In the genomic region with DNA sequence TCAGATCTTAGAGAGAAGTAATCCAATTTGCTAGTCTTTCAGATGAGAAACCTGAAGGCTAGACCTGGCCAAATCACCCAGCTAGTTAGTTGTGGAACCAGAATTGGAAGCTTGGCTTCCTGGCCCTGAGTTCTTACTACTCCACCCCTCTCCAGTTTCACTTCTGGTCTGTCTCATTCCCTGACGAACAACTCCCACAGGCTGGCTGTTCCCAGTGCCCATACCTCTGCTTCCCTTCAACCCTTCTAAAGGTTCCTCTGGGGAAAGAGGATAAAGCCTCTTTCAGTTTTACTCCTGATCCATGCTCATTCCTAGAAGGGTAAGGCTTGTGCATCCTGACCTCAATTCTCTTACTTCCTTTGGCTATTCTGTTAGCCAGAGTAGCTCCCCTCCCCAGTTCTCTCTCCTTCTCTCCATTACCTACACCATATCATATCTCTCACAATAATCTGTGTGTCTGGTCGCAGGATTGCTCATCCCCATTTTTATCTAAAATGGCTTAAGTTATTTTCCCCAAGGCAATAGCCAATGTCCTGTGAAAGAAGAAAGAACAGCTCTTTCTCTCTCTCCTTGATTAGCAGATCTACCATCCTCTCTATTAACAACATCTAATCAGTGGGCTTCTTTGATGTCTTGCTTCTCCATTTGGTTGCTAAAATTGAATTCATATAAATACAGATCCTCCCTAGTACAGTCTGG, we compare ENCODE assay signal across 18 cellular contexts.
DNase-seq lines count a peak whose midpoint lies in the region; ATAC-seq and TF ChIP-seq lines count a peak whose summit lies in the region.
"Had no signal": no experiment of that assay in that cellular context is flagged by ENCODE, and none has a peak within 500 bp of the region (broad histone marks: within the 10 kb centered on the region; RNA-seq: fewer than 3 reads in every experiment).

No MANE protein-coding gene starts in this region.

- WGBS in trophoblast cell (ENCODE audit: extremely low coverage, insufficient coverage, insufficient read length): no CpG with 5 or more reads among the region's 2 CpGs

- no peaks in the 10 kb centered on the region for H3K79me1 ChIP-seq in trophoblast cell (ENCODE audit: low read length)

- no peak overlapping the region for H2AK5ac ChIP-seq in trophoblast cell (ENCODE audit: low read length)

- no peak overlapping the region for H4K12ac ChIP-seq in trophoblast cell (ENCODE audit: low read depth, low read length)

- no peak overlapping the region for H4K91ac ChIP-seq in trophoblast cell (ENCODE audit: low read depth, low read length)

- H3K27me3 ChIP-seq in MM.1S (replicated peaks; ENCODE audit: insufficient read depth, low read length) (no peaks in the 10 kb centered on the region), trophoblast cell (ENCODE audit: insufficient read depth, low read length) (no peaks in the 10 kb centered on the region)

- H3K4me3 ChIP-seq in MM.1S (ENCODE audit: low read length) (no peak overlapping the region), trophoblast cell (ENCODE audit: low read depth, low read length) (no peak overlapping the region)

- H3K4me2 ChIP-seq in MM.1S (ENCODE audit: low read depth, low read length): peak overlapping the region; percentile 41; the same call in 1 of the 2 replicates
- H3K4me2 ChIP-seq in trophoblast cell (ENCODE audit: low read length): no peak overlapping the region

- H3K14ac ChIP-seq in trophoblast cell (ENCODE audit: low read length): no peak overlapping the region

- H3K9me3 ChIP-seq in MM.1S (replicated peaks; ENCODE audit: insufficient read depth, low read length) (no peaks in the 10 kb centered on the region), trophoblast cell (ENCODE audit: insufficient read depth, low read depth, low read length) (no peaks in the 10 kb centered on the region)

- no peak overlapping the region for H3K4ac ChIP-seq in trophoblast cell (ENCODE audit: low read depth, low read length)

- no peak overlapping the region for H3K9ac ChIP-seq in MM.1S (ENCODE audit: low read length)
- no peak overlapping the region for H3K9ac ChIP-seq in trophoblast cell (ENCODE audit: low read length)

- DNase-seq in CD1c-positive myeloid dendritic cell (ENCODE audit: extremely low spot score): peak; percentile 3
- no peak for DNase-seq in MM.1S
- peak; percentile 14 to 62 for DNase-seq in trophoblast cell
- no peak for DNase-seq in NCI-H510A (lab: John Stamatoyannopoulos, UW)
- no peak for DNase-seq in HPDE6-E6E7 (ENCODE audit: extremely low spot score)
- DNase-seq in activated CD4-positive, CD25-positive, alpha-beta regulatory T cell (lab: John Stamatoyannopoulos, UW): no peak
- DNase-seq: C1 segment of cervical spinal cord, COR-L47, GOT3, NCI-H1436 treated with DMSO at 0.1 percent for 48 hours, NCI-H2081 treated with DMSO at 0.1 percent for 48 hours, NCI-H345, NCI-H526 treated with DMSO at 0.1 percent for 48 hours, PC-3 had no signal

- H2BK120ac ChIP-seq in trophoblast cell (ENCODE audit: insufficient read depth, low read length, poor library complexity): peak overlapping the region; percentile 6

- H3K4me1 ChIP-seq in MM.1S (ENCODE audit: low read length) (peaks cover 49% of the 10 kb centered on the region), trophoblast cell (ENCODE audit: control insufficient read depth in 1 of 2, insufficient read depth in 2 of 2, low read length in 2 of 2) (no peaks in the 10 kb centered on the region)

- H2BK12ac ChIP-seq in trophoblast cell (ENCODE audit: low read length): no peak overlapping the region

- H2AFZ ChIP-seq in MM.1S (ENCODE audit: low read length): no peak overlapping the region
- H2AFZ ChIP-seq in trophoblast cell (ENCODE audit: insufficient read depth, low read length, poor library complexity): no peak overlapping the region

- H2BK5ac ChIP-seq in trophoblast cell (ENCODE audit: low read depth, low read length, poor library complexity): peak overlapping the region; percentile 56

- no peak for TF ChIP-seq CTCF in MM.1S (IDR thresholded peaks at IDR 0.05; ENCODE audit: low read length)

- H3K27ac ChIP-seq in MM.1S (ENCODE audit: low read length): peak overlapping the region; percentile 16; the same call in 1 of the 2 replicates
- H3K27ac ChIP-seq in trophoblast cell (ENCODE audit: low read depth, low read length): peak overlapping the region; percentile 74
- H3K27ac ChIP-seq: HL-60, RWPE1 had no signal

- no peak overlapping the region for H3K23ac ChIP-seq in trophoblast cell (ENCODE audit: low read length)

- H4K8ac ChIP-seq in trophoblast cell (ENCODE audit: low read depth, low read length): peak overlapping the region; percentile 10

- no peaks in the 10 kb centered on the region for H3K9me2 ChIP-seq in MM.1S (replicated peaks; ENCODE audit: insufficient read depth, low read length)

- H3K36me3 ChIP-seq in MM.1S (replicated peaks; ENCODE audit: insufficient read depth, low read length): no peaks in the 10 kb centered on the region
- no peaks in the 10 kb centered on the region for H3K36me3 ChIP-seq in trophoblast cell (ENCODE audit: control insufficient read depth in 1 of 2, insufficient read depth in 2 of 2, low read length in 2 of 2)

- no peaks in the 10 kb centered on the region for H4K20me1 ChIP-seq in MM.1S (ENCODE audit: insufficient read depth, low read length)

- peak; percentile 70 for ATAC-seq in esophagus mucosa
- no peak for ATAC-seq in GM19395 (IDR thresholded peaks at IDR 0.05; ENCODE audit: unreplicated experiment)
- ATAC-seq: PC-3 had no signal

- H3K79me2 ChIP-seq in MM.1S (ENCODE audit: low read length): no peaks in the 10 kb centered on the region
- H3K79me2 ChIP-seq in trophoblast cell (ENCODE audit: control insufficient read depth, insufficient read depth, low read length, poor library complexity): no peaks in the 10 kb centered on the region

- H3K18ac ChIP-seq in trophoblast cell (ENCODE audit: low read length): no peak overlapping the region

- H3F3A ChIP-seq in MM.1S (ENCODE audit: insufficient read depth, low read length): peaks cover 5% of the 10 kb centered on the region

Comparison
In these comparisons a context has a peak if more than half of its experiments do, and no peak if none do; other contexts are left out.
1. DNase-seq: peak in CD1c-positive myeloid dendritic cell (single experiment) and trophoblast cell (2 of 2); none in MM.1S (single experiment), NCI-H510A (single experiment), HPDE6-E6E7 (single experiment) and activated CD4-positive, CD25-positive, alpha-beta regulatory T cell (0 of 4).